ENCODE assay signal across 10 cellular contexts in the genomic region with DNA sequence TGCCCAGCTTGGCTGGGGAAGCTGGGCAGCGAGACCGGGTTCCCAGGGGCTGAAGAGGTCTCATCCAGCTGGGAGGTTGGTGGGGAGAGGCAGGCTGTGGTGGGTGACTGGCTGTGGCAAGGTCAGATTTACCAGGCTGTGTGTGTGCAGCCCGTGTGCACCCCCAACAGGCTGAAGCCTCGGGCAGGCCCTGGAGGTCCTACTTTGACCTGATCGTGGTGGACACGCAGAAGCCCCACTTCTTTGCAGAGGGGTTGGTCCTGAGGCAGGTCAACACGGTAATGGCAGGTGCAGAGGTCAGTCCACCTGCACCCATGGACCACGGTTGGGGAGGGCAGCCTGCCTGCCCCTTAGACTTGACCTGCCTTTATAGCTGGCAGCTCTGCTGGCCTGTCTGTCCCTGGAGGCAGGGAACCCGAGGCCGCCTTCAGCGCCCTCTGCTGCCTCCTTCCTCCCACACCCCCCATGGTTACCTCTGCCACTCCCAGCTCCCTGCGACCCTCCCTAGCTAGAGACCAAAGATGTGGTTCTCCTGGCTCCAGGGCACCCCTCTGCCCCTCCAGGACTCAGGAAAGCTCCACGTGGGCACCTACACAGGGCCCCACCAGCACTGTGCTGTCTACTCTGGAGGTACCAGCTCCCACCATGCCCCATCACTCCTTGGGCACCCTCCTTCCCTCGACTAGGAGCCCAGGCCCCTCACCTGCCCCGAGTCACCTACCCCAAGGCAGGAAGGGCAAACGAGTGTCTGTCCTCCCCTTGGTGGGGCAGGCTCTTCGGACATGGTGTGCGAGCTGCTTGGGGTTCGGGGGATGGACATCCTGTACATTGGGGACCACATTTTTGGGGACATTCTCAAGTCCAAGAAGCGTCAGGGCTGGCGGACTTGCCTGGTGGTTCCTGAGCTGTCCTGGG. TPM values are rescaled to one million over a fixed set of nuclear protein-coding genes. Genes with fewer than 3 reads are reported as not detected.
DNase-seq lines count a peak whose midpoint lies in the region; ATAC-seq and TF ChIP-seq lines count a peak whose summit lies in the region.
"Had no signal": no experiment of that assay in that cellular context is flagged by ENCODE, and none has a peak within 500 bp of the region (broad histone marks: within the 10 kb centered on the region; RNA-seq: fewer than 3 reads in every experiment).

No MANE protein-coding gene starts in this region.

- no peak overlapping the region for H3K4me3 Mint-ChIP-seq in activated CD4-positive, alpha-beta T cell treated with anti-CD3 and anti-CD28 coated beads for 36 hours
- H3K4me3 Mint-ChIP-seq in CD8-positive, alpha-beta memory T cell = no peak overlapping the region
- H3K4me3 Mint-ChIP-seq: activated naive CD8-positive, alpha-beta T cell treated with anti-CD3 and anti-CD28 coated beads, Interleukin-2, amount 10 ng/mL, durations not matched to agents 7 days and 5 days had no signal

- intact Hi-C loops in activated CD4-positive, alpha-beta T cell treated with anti-CD3 and anti-CD28 coated beads for 36 hours (cut with DNase I, micrococcal nuclease) = no loop called here

- H3K27me3 Mint-ChIP-seq in activated CD4-positive, alpha-beta T cell treated with anti-CD3 and anti-CD28 coated beads for 36 hours = no peaks in the 10 kb centered on the region
- H3K27me3 Mint-ChIP-seq in CD8-positive, alpha-beta memory T cell = peaks cover 4 to 9% of the 10 kb centered on the region in 2 donors

- H3K4me1 Mint-ChIP-seq in activated CD4-positive, alpha-beta T cell treated with anti-CD3 and anti-CD28 coated beads for 36 hours = peaks cover 3% of the 10 kb centered on the region
- peaks cover 4 to 5% (median 5%) of the 10 kb centered on the region in 3 donors for H3K4me1 Mint-ChIP-seq in CD8-positive, alpha-beta memory T cell

- H3K9me3 ChIP-seq in CD8-positive, alpha-beta memory T cell (ENCODE audit: low read length) = no peaks in the 10 kb centered on the region

- no peak overlapping the region for H3K27ac ChIP-seq in brain microvascular endothelial cell
- no peak overlapping the region for H3K27ac ChIP-seq in CD8-positive, alpha-beta memory T cell (ENCODE audit: low read depth, low read length)

- H3K27me3 ChIP-seq in brain microvascular endothelial cell (replicated peaks) = no peaks in the 10 kb centered on the region
- H3K27me3 ChIP-seq in CD8-positive, alpha-beta memory T cell (ENCODE audit: insufficient read depth, low read length, poor library complexity, severe bottlenecking) = no peaks in the 10 kb centered on the region

- DNase-seq in activated CD4-positive, alpha-beta T cell treated with anti-CD3 and anti-CD28 coated beads for 36 hours = peak; percentile 46
- DNase-seq in activated CD4-positive, alpha-beta T cell treated with anti-CD3 and anti-CD28 coated beads for 4 hours = no peak
- DNase-seq in M059J (ENCODE audit: low read depth) = peak; percentile 36
- DNase-seq in brain microvascular endothelial cell = no peak
- DNase-seq in retina = peak; percentile 51
- no peak for DNase-seq in NCI-H1092 (lab: John Stamatoyannopoulos, UW)
- DNase-seq in CD8-positive, alpha-beta memory T cell = no peak
- no peak for DNase-seq in GOT3 (lab: John Stamatoyannopoulos, UW)
- DNase-seq: activated naive CD8-positive, alpha-beta T cell treated with anti-CD3 and anti-CD28 coated beads, Interleukin-2, amount 10 ng/mL, durations not matched to agents 7 days and 5 days; left colon had no signal

- H3K4me1 ChIP-seq in CD8-positive, alpha-beta memory T cell (ENCODE audit: insufficient read depth, low read length) = peaks cover 5% of the 10 kb centered on the region

- ATAC-seq in activated CD4-positive, alpha-beta T cell treated with anti-CD3 and anti-CD28 coated beads for 36 hours = no peak

- no peaks in the 10 kb centered on the region for H3K9me3 Mint-ChIP-seq in activated CD4-positive, alpha-beta T cell treated with anti-CD3 and anti-CD28 coated beads for 36 hours (ENCODE audit: low read depth)
- no peaks in the 10 kb centered on the region for H3K9me3 Mint-ChIP-seq in CD8-positive, alpha-beta memory T cell
- H3K9me3 Mint-ChIP-seq: activated naive CD8-positive, alpha-beta T cell treated with anti-CD3 and anti-CD28 coated beads, Interleukin-2, amount 10 ng/mL, durations not matched to agents 7 days and 5 days had no signal

- POLR2A ChIA-PET in activated CD4-positive, alpha-beta T cell treated with anti-CD3 and anti-CD28 coated beads for 36 hours (lab: Charles Lee) = no interaction called here
- POLR2A ChIA-PET in CD8-positive, alpha-beta memory T cell (lab: Charles Lee) = no interaction called here

- no peaks in the 10 kb centered on the region for H3K36me3 ChIP-seq in brain microvascular endothelial cell (replicated peaks)
- H3K36me3 ChIP-seq in CD8-positive, alpha-beta memory T cell (ENCODE audit: insufficient read depth, low read length) = no peaks in the 10 kb centered on the region

- H3K4me3 ChIP-seq in brain microvascular endothelial cell (ENCODE audit: low read depth, low read length) = no peak overlapping the region
- no peak overlapping the region for H3K4me3 ChIP-seq in CD8-positive, alpha-beta memory T cell (ENCODE audit: low read length)

- H3K27ac Mint-ChIP-seq in activated CD4-positive, alpha-beta T cell treated with anti-CD3 and anti-CD28 coated beads for 36 hours = no peak overlapping the region
- H3K27ac Mint-ChIP-seq in CD8-positive, alpha-beta memory T cell = no peak overlapping the region
- H3K27ac Mint-ChIP-seq: activated naive CD8-positive, alpha-beta T cell treated with anti-CD3 and anti-CD28 coated beads, Interleukin-2, amount 10 ng/mL, durations not matched to agents 7 days and 5 days had no signal

- in situ Hi-C loops in brain microvascular endothelial cell (cut with HindIII; ENCODE audit: low pct_ligation_motif_present, low sequenced_read_pairs) = no loop called here

- no peaks in the 10 kb centered on the region for H3K36me3 Mint-ChIP-seq in activated CD4-positive, alpha-beta T cell treated with anti-CD3 and anti-CD28 coated beads for 36 hours (ENCODE audit: low read depth)
- H3K36me3 Mint-ChIP-seq in CD8-positive, alpha-beta memory T cell = no peaks in the 10 kb centered on the region
- H3K36me3 Mint-ChIP-seq: activated naive CD8-positive, alpha-beta T cell treated with anti-CD3 and anti-CD28 coated beads, Interleukin-2, amount 10 ng/mL, durations not matched to agents 7 days and 5 days had no signal

- peak; percentile 59 for TF ChIP-seq CTCF in brain microvascular endothelial cell (IDR thresholded peaks at IDR 0.05; ENCODE audit: low read depth, low read length, missing control alignments)

- CTCF ChIA-PET in activated CD4-positive, alpha-beta T cell treated with anti-CD3 and anti-CD28 coated beads for 36 hours (lab: Charles Lee) = interaction anchor here (0.6 to 8.2 kb wide), 18 partner anchors 7 to 1578 kb away, joined by 3 to 185 read pairs (median 5); no protein-coding TSS in a partner anchor
- CTCF ChIA-PET in CD8-positive, alpha-beta memory T cell (lab: Charles Lee) = interaction anchor here (0.7 to 8.7 kb wide), 11 partner anchors 13 to 244 kb away, joined by 3 to 92 read pairs (median 5); no protein-coding TSS in a partner anchor

RNA-seq across cellular contexts. Expression of a gene that starts 4.0 kb away (rescaled TPM):
- not detected for total RNA-seq in activated CD4-positive, alpha-beta T cell treated with anti-CD3 and anti-CD28 coated beads for 36 hours
- not detected in 2 replicates for total RNA-seq in M059J (2014; rRNA removed; shearing (Covaris generic))
- total RNA-seq in CD8-positive, alpha-beta memory T cell = not detected
- not detected for polyA plus RNA-seq in CD8-positive, alpha-beta memory T cell
- total RNA-seq: activated naive CD8-positive, alpha-beta T cell treated with anti-CD3 and anti-CD28 coated beads, Interleukin-2, amount 10 ng/mL, durations not matched to agents 7 days and 5 days; left colon had no signal

RNA-seq across cellular contexts. Expression of a gene that starts 39.5 kb away (rescaled TPM):
- 10 to 100 TPM; 38.4 to 46.7 TPM for total RNA-seq in activated CD4-positive, alpha-beta T cell treated with anti-CD3 and anti-CD28 coated beads for 36 hours
- total RNA-seq in M059J (2014; rRNA removed; shearing (Covaris generic)) = 23.0 and 24.0 TPM in 2 replicates
- total RNA-seq in CD8-positive, alpha-beta memory T cell = 10 to 100 TPM; 19.1 to 19.6 TPM
- polyA plus RNA-seq in CD8-positive, alpha-beta memory T cell = not detected

RNA-seq across cellular contexts. Expression of a gene that starts 59.4 kb away (rescaled TPM):
- total RNA-seq in activated CD4-positive, alpha-beta T cell treated with anti-CD3 and anti-CD28 coated beads for 36 hours = 1 to 10 TPM; 6.6 to 6.9 TPM
- 0.22 and 0.54 TPM in 2 replicates for total RNA-seq in M059J (2014; rRNA removed; shearing (Covaris generic))
- 1 to 10 TPM; 2.2 to 3.1 TPM for total RNA-seq in CD8-positive, alpha-beta memory T cell
- not detected for polyA plus RNA-seq in CD8-positive, alpha-beta memory T cell
- total RNA-seq: activated naive CD8-positive, alpha-beta T cell treated with anti-CD3 and anti-CD28 coated beads, Interleukin-2, amount 10 ng/mL, durations not matched to agents 7 days and 5 days had no signal

Comparison
In these comparisons a context has a peak if more than half of its experiments do, and no peak if none do; other contexts are left out.
1. DNase-seq: peak in activated CD4-positive, alpha-beta T cell treated with anti-CD3 and anti-CD28 coated beads for 36 hours (single experiment), M059J (single experiment) and retina (single experiment); none in activated CD4-positive, alpha-beta T cell treated with anti-CD3 and anti-CD28 coated beads for 4 hours (0 of 2), brain microvascular endothelial cell (single experiment), NCI-H1092 (single experiment), CD8-positive, alpha-beta memory T cell (0 of 5) and GOT3 (single experiment).